8 cellular contexts compared by ENCODE assay signal in the genomic region with DNA sequence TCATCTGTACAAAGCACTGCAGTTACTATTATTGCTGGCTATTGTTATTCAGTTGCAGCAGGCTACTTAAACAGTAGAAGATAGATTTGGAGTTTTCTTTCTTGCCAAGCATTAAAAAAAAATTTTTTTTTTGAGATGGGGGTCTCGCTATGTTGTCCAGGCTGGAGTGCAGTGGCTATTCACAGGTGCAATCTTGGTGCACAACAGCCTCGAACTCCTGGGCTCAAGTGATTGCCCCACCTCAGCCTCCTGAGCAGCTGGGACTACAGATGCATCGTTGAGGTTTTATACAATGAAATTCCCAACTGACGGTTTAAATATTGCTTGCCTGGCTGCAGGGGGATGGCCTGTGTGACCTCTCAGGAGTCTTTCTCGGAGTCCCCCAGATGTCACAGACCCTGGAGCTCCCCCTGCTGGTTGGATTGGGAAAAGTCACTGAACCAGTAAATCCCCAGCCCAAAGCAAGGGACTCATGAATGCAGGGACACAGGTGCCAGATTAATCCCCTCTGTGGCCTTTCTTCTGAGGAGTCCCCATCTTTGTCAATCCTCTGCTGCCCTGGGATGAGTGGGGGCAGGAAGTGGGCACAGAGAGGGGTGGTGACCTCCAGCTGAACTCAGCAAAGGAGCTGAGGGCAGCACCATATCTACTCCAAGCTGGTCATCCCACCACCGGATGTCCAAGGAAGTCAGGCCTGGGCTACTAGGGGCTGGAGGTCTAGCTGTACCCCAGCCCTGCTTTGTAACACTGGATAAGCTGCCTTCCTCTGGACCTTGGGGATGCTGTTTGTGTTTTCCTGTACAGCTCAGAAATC.
DNase-seq lines count a peak whose midpoint lies in the region; ATAC-seq and TF ChIP-seq lines count a peak whose summit lies in the region.

No MANE protein-coding gene starts in this region.

- peaks cover 9% of the 10 kb centered on the region for H3K27me3 Mint-ChIP-seq in osteocyte (ENCODE audit: unreplicated experiment)

- ATAC-seq in GM21528 (IDR thresholded peaks at IDR 0.05; ENCODE audit: low FRiP score, unreplicated experiment), result no peak

- H3K27ac ChIP-seq in HEK293 (ENCODE audit: extremely low read depth, low read depth, low read length) (no peak overlapping the region), RWPE1 (no peak overlapping the region), tibial artery (no peak overlapping the region)

- H3K36me3 ChIP-seq in BJ (ENCODE audit: control insufficient read depth, insufficient read depth, low read length), result no peaks in the 10 kb centered on the region
- H3K36me3 ChIP-seq in HEK293 (ENCODE audit: control insufficient read depth in 2 of 2, insufficient read depth in 1 of 2, low read length in 2 of 2), result no peaks in the 10 kb centered on the region
- H3K36me3 ChIP-seq in tibial artery, result no peaks in the 10 kb centered on the region

- H3K4me1 ChIP-seq in HEK293 (ENCODE audit: control insufficient read depth, insufficient read depth, low read length) (no peaks in the 10 kb centered on the region), tibial artery (no peaks in the 10 kb centered on the region)

- H3K9me3 Mint-ChIP-seq in osteocyte (ENCODE audit: unreplicated experiment), result no peaks in the 10 kb centered on the region

- peaks cover 6% of the 10 kb centered on the region; the same call in 1 of the 2 replicates for H3K27me3 ChIP-seq in BJ (ENCODE audit: control insufficient read depth, insufficient read depth, low read length)
- peaks cover 0 to 12% of the 10 kb centered on the region in 2 donors for H3K27me3 ChIP-seq in tibial artery

- CTCF ChIA-PET in BJ (lab: Yijun Ruan, JAX), result interaction anchor here (0.6 to 5.9 kb wide), 46 partner anchors 8 to 458 kb away, joined by 3 to 106 read pairs (median 4); partner anchors contain the start of gene SLC29A3
- CTCF ChIA-PET in HEK293 (lab: Yijun Ruan, JAX), result interaction anchor here (0.5 to 5.8 kb wide), 54 partner anchors 8 to 255 kb away, joined by 3 to 86 read pairs (median 4); partner anchors contain the start of genes CDH23 and SLC29A3
- CTCF ChIA-PET in RWPE1 (lab: Yijun Ruan, JAX), result interaction anchor here (0.5 to 4.7 kb wide), 37 partner anchors 9 to 1876 kb away, joined by 3 to 28 read pairs (median 4); partner anchors contain the start of genes SLC29A3 and VSIR

- H3K4me3 ChIP-seq in BJ (ENCODE audit: low read depth, low read length) (no peak overlapping the region), HEK293 (ENCODE audit: low read depth, low read length) (no peak overlapping the region), tibial artery (no peak overlapping the region)

- peak; percentile 85 for TF ChIP-seq CTCF in BJ (IDR thresholded peaks at IDR 0.05; ENCODE audit: insufficient read depth, low read depth, low read length)
- TF ChIP-seq CTCF in HEK293 (tag by site-specific recombination; IDR thresholded peaks at IDR 0.05), result peak; percentile 75
- TF ChIP-seq CTCF in RWPE1 (conservative IDR thresholded peaks at IDR 0.05; ENCODE audit: low read depth), result peak; percentile 79
- peak; percentile 87 for TF ChIP-seq CTCF in osteocyte (IDR thresholded peaks at IDR 0.05)
- peak; percentile 75 to 84 for TF ChIP-seq CTCF in tibial artery (IDR thresholded peaks at IDR 0.05)

- intact Hi-C loops in tibial artery (cut with DNase I; ENCODE audit: low total_unique reads), result loop anchor here (5.0 kb wide), 3 partner anchors 173 to 253 kb away; partner anchors contain the start of genes CDH23 and SLC29A3

- H3K9me3 ChIP-seq in HEK293 (ENCODE audit: control insufficient read depth, insufficient read depth, low read depth, low read length), result no peaks in the 10 kb centered on the region
- no peaks in the 10 kb centered on the region for H3K9me3 ChIP-seq in tibial artery

- DNase-seq in BJ (ENCODE audit: low read depth), result no peak
- DNase-seq in RWPE1 (ENCODE audit: low spot score), result peak; percentile 78
- DNase-seq in activated gamma-delta T cell treated with anti-CD3 and anti-CD28 coated beads, Interleukin-2, amount 50 U/mL, for 16 hours (ENCODE audit: low read depth), result peak; percentile 73
- peak; percentile 72 for DNase-seq in germinal center (ENCODE audit: low spot score)
- DNase-seq in osteocyte (ENCODE audit: extremely low spot score, unreplicated experiment), result peak; percentile 88
- DNase-seq in tibial artery, result peak; percentile 75 to 82

- H3K4me3 Mint-ChIP-seq in osteocyte (ENCODE audit: unreplicated experiment), result no peak overlapping the region

- no peak overlapping the region for H3K27ac Mint-ChIP-seq in osteocyte (ENCODE audit: unreplicated experiment)

- POLR2A ChIA-PET in BJ (lab: Charles Lee) (no interaction called here), HEK293 (lab: Yijun Ruan, JAX) (no interaction called here), RWPE1 (lab: Yijun Ruan, JAX; ENCODE audit: low non-redundant PET) (no interaction called here)

- no peaks in the 10 kb centered on the region for H3K4me1 Mint-ChIP-seq in osteocyte (ENCODE audit: unreplicated experiment)

- H3K36me3 Mint-ChIP-seq in osteocyte (ENCODE audit: unreplicated experiment), result no peaks in the 10 kb centered on the region

TF ChIP-seq in HEK293, 187 proteins besides CTCF, POLR2A, EP300 and RAD21:
- no peak for TF ChIP-seq ZNF266 (tag by site-specific recombination; IDR thresholded peaks at IDR 0.05; ENCODE audit: low read depth)
- no peak for TF ChIP-seq ZNF791 (tag by site-specific recombination; IDR thresholded peaks at IDR 0.05)
- peak; percentile 95 for TF ChIP-seq ZNF121 (tag by site-specific recombination; IDR thresholded peaks at IDR 0.05)
- TF ChIP-seq ZNF654 (tag by site-specific recombination; IDR thresholded peaks at IDR 0.05; ENCODE audit: low read depth), result peak; percentile 68
- no peak for TF ChIP-seq ZFP69B (tag by site-specific recombination; IDR thresholded peaks at IDR 0.05)
